ENCODE assay signal across 15 cellular contexts in genomic region chr11:103700605-103701004, GRCh38.
DNase-seq lines count a peak whose midpoint lies in the region; ATAC-seq, FAIRE-seq and TF ChIP-seq lines count a peak whose summit lies in the region.
"Had no signal": no experiment of that assay in that cellular context is flagged by ENCODE, and none has a peak within 500 bp of the region (broad histone marks: within the 10 kb centered on the region; RNA-seq: fewer than 3 reads in every experiment).

No MANE protein-coding gene starts in this region.

- no peaks in the 10 kb centered on the region for H4K20me1 ChIP-seq in astrocyte (ENCODE audit: insufficient read depth, low read length)

- no peak overlapping the region for H3K27ac ChIP-seq in astrocyte (ENCODE audit: low read depth, low read length)
- peak overlapping the region; percentile 25 to 47 (median 36) for H3K27ac ChIP-seq in gastroesophageal sphincter

- peaks cover 16% of the 10 kb centered on the region for H3K4me1 Mint-ChIP-seq in astrocyte (ENCODE audit: low read depth, unreplicated experiment)

- no peak overlapping the region for H3K4me3 Mint-ChIP-seq in astrocyte (ENCODE audit: unreplicated experiment)
- H3K4me3 Mint-ChIP-seq: T-helper 17 cell had no signal

- ATAC-seq in gastroesophageal sphincter, result peak; percentile 91
- ATAC-seq in HG02642 (IDR thresholded peaks at IDR 0.05; ENCODE audit: poor library complexity, unreplicated experiment), result no peak
- ATAC-seq: T-helper 17 cell had no signal

- no peak for TF ChIP-seq EP300 in gastroesophageal sphincter (IDR thresholded peaks at IDR 0.05)

- H3K9me3 ChIP-seq in astrocyte (ENCODE audit: insufficient read depth, low read depth, low read length) (no peaks in the 10 kb centered on the region), gastroesophageal sphincter (no peaks in the 10 kb centered on the region), skeletal muscle satellite cell (replicated peaks; ENCODE audit: low read length) (no peaks in the 10 kb centered on the region)
- H3K9me3 ChIP-seq: sigmoid colon had no signal

- TF ChIP-seq POLR2A in gastroesophageal sphincter (IDR thresholded peaks at IDR 0.05), result no peak

- H3K4me1 ChIP-seq in astrocyte (ENCODE audit: insufficient read depth, low read length) (peaks cover 4% of the 10 kb centered on the region), gastroesophageal sphincter (peaks cover 5 to 16% (median 6%) of the 10 kb centered on the region in 3 donors), skeletal muscle satellite cell (ENCODE audit: control insufficient read depth, insufficient read depth, low read length) (peaks cover 17% of the 10 kb centered on the region)

- H3K27me3 ChIP-seq in astrocyte (ENCODE audit: insufficient read depth, low read length) (no peaks in the 10 kb centered on the region), gastroesophageal sphincter (no peaks in the 10 kb centered on the region), skeletal muscle satellite cell (ENCODE audit: control insufficient read depth, insufficient read depth, low read length) (no peaks in the 10 kb centered on the region)
- H3K27me3 ChIP-seq: sigmoid colon had no signal

- H3K4me2 ChIP-seq in astrocyte (ENCODE audit: low read length) (no peak overlapping the region), skeletal muscle satellite cell (ENCODE audit: low read length) (peak overlapping the region; percentile 55)

- WGBS in gastroesophageal sphincter (ENCODE audit: low coverage in 1 of 2), 2 donors, result 29% methylated on average over 1 of the region's 1 CpG

- peaks cover 5% of the 10 kb centered on the region for H3K9me3 Mint-ChIP-seq in astrocyte (ENCODE audit: unreplicated experiment)

- peak overlapping the region; percentile 7 for H3K27ac Mint-ChIP-seq in astrocyte (ENCODE audit: unreplicated experiment)
- H3K27ac Mint-ChIP-seq: T-helper 17 cell had no signal

- no peak overlapping the region for H2AFZ ChIP-seq in astrocyte (ENCODE audit: low read depth, low read length)

- no peak overlapping the region for H3K4me3 ChIP-seq in astrocyte (ENCODE audit: insufficient read depth, low read depth, low read length)
- H3K4me3 ChIP-seq in gastroesophageal sphincter, result no peak overlapping the region
- no peak overlapping the region for H3K4me3 ChIP-seq in skeletal muscle satellite cell (ENCODE audit: low read length)
- H3K4me3 ChIP-seq: sigmoid colon had no signal

- no peaks in the 10 kb centered on the region for H3K79me2 ChIP-seq in astrocyte (ENCODE audit: insufficient read depth, low read length)

- TF ChIP-seq CTCF in astrocyte (IDR thresholded peaks at IDR 0.05; ENCODE audit: insufficient read depth, low read depth, low read length) (no peak), gastroesophageal sphincter (IDR thresholded peaks at IDR 0.05) (no peak)

- DNase-seq in GM04504 (ENCODE audit: low read depth) (peak; percentile 83), astrocyte (ENCODE audit: low read depth) (peak; percentile 77), anterior cingulate cortex (lab: John Stamatoyannopoulos, UW) (no peak), SKM-1 (lab: John Stamatoyannopoulos, UW; ENCODE audit: unreplicated experiment) (no peak)
- DNase-seq: activated CD4-positive, alpha-beta T cell treated with anti-CD3 and anti-CD28 coated beads for 4 hours; activated T-cell treated with anti-CD3 and anti-CD28 coated beads, Interleukin-2, amount 50 U/mL, for 48 hours; central memory CD4-positive, alpha-beta T cell; erythroblast; sigmoid colon; T-helper 17 cell had no signal

- FAIRE-seq in astrocyte (lab: Jason Lieb, UNC), result peak; percentile 63
- FAIRE-seq: D721Med, islet of Langerhans had no signal

- H3K9ac ChIP-seq in astrocyte (ENCODE audit: low read length) (no peak overlapping the region), skeletal muscle satellite cell (ENCODE audit: low read depth, low read length) (peak overlapping the region; percentile 17)

- H3K36me3 ChIP-seq in astrocyte (ENCODE audit: insufficient read depth, low read length) (no peaks in the 10 kb centered on the region), gastroesophageal sphincter (no peaks in the 10 kb centered on the region), skeletal muscle satellite cell (ENCODE audit: insufficient read depth, low read length) (no peaks in the 10 kb centered on the region)
- H3K36me3 ChIP-seq: sigmoid colon had no signal

- no peaks in the 10 kb centered on the region for H3K27me3 Mint-ChIP-seq in astrocyte (ENCODE audit: low read depth, unreplicated experiment)
- H3K27me3 Mint-ChIP-seq: T-helper 17 cell had no signal

- no peaks in the 10 kb centered on the region for H3K36me3 Mint-ChIP-seq in astrocyte (ENCODE audit: low read depth, unreplicated experiment)

Comparison
In these comparisons a context has a peak if more than half of its experiments do, and no peak if none do; other contexts are left out.
1. DNase-seq: peak in GM04504 (single experiment) and astrocyte (single experiment); none in anterior cingulate cortex (0 of 58) and SKM-1 (single experiment).